Comparison of ENCODE assay signal across 2 cellular contexts in the genomic region with DNA sequence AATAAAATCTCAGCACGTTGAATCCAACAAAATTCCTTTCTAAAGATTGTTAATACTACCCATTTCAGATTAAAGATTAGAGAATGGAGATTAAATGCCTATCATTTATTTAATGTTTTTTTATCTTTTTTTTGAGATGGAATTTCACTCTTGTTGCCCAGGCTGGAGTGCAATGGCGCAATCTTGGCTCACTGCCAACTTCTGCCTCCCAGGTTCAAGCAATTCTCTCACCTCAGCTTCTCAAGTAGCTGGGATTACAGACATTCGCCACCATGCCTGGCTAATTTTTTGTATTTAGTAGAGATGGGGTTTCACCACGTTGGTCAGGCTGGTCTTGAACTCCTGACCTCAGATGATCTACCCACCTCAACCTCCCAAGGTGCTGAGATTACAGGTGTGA.
TF ChIP-seq lines count a peak whose summit lies in the region.
"Not testable (repeated sequence)": the region's sequence is repeated elsewhere in the genome, so short reads cannot be mapped to it uniquely, and the experiment has no call there.

No MANE protein-coding gene starts in this region.

TF ChIP-seq in SK-N-SH, 30 proteins besides CTCF, POLR2A, EP300 and RAD21:
- peak; percentile 26; the same call in 1 of the 2 replicates for TF ChIP-seq NFIC (IDR thresholded peaks at IDR 0.05; ENCODE audit: borderline replicate concordance)
TF ChIP-seq in SK-N-SH: peak in this region for 1; not testable (repeated sequence) for 29.

TF ChIP-seq in HepG2, 621 proteins besides CTCF, POLR2A, EP300 and RAD21:
- peak; percentile 87 for TF ChIP-seq LCORL (IDR thresholded peaks at IDR 0.05)
- TF ChIP-seq LCORL (CRISPR knock-in tag; IDR thresholded peaks at IDR 0.05) = not testable (repeated sequence)
